9 cellular contexts compared by ENCODE assay signal in the genomic region with DNA sequence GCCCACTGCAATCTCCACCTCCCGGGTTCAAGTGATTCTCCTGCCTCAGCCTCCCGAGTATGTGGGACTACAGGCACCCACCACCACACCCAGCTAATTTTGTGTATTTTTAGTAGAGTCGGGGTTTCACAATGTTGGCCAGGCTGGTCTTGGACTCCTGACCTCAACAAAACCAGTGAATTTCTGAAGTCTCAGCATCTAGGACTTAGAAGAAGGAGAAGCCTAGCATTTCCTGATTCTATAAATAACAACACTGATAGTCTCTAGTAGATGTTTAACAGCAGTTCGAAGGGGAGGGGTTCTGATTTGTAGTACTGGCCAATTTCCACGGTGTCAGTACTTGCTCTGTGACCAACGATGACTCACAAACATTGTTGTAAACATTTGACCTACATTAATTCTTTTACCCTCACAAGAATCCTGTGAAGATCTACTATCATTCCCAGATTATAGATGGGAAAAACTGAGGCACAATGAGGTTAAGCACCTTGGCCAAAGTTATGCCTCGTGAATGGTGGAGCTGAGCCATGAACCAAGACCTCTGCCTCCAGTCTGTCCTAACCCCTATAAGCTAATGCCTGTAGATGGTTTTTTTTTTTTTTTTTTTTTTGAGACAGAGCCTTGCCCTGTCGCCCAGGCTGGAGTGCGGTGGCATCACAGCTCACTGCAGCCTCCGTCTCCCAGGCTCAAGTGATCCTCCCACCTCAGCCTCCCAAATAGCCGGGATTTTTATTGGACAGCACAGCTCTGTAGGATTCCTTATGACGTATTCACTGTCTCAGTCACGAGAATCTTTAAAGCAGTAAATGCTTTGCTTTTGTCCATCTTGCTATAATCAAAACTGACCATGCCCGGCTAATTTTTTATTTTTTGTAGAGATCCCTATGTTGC. TPM values are rescaled to one million over a fixed set of nuclear protein-coding genes. Genes with fewer than 3 reads are reported as not detected.
DNase-seq lines count a peak whose midpoint lies in the region; ATAC-seq and TF ChIP-seq lines count a peak whose summit lies in the region.
"Had no signal": no experiment of that assay in that cellular context is flagged by ENCODE, and none has a peak within 500 bp of the region (broad histone marks: within the 10 kb centered on the region; RNA-seq: fewer than 3 reads in every experiment).

No MANE protein-coding gene starts in this region.

- H3K4me1 ChIP-seq in Panc1 (ENCODE audit: control insufficient read depth, insufficient read depth, low read length), result 0 out of 2 replicates have a peak, but pooled peaks cover 3% of the 10 kb centered on the region
- H3K4me1 ChIP-seq in naive thymus-derived CD4-positive, alpha-beta T cell (ENCODE audit: control insufficient read depth in 2 of 2, insufficient read depth in 2 of 2, low read length in 2 of 2), result peaks cover 10 to 17% of the 10 kb centered on the region in 2 donors

- POLR2A ChIA-PET in Panc1 (lab: Charles Lee), result interaction anchor here (0.6 to 0.7 kb wide), 2 partner anchors 26 to 49 kb away, joined by 10 to 13 read pairs; no protein-coding TSS in a partner anchor
- POLR2A ChIA-PET in naive thymus-derived CD4-positive, alpha-beta T cell (lab: Charles Lee), result interaction anchor here (1.0 to 1.5 kb wide), 4 partner anchors 10 to 24 kb away, joined by 3 to 6 read pairs (median 4); no protein-coding TSS in a partner anchor

- H3K36me3 ChIP-seq in Panc1 (ENCODE audit: control insufficient read depth, insufficient read depth, low read length), result no peaks in the 10 kb centered on the region
- H3K36me3 ChIP-seq in naive thymus-derived CD4-positive, alpha-beta T cell (ENCODE audit: control insufficient read depth in 2 of 3, insufficient read depth in 3 of 3, low read length in 3 of 3), result peaks cover 0 to 26% (median 0%) of the 10 kb centered on the region in 3 experiments

- TF ChIP-seq CTCF in Panc1 (IDR thresholded peaks at IDR 0.05), result no peak

- H3K27me3 ChIP-seq in Panc1 (ENCODE audit: control insufficient read depth, insufficient read depth, low read length), result no peaks in the 10 kb centered on the region
- H3K27me3 ChIP-seq in naive thymus-derived CD4-positive, alpha-beta T cell (ENCODE audit: control insufficient read depth in 2 of 2, insufficient read depth in 2 of 2, low read length in 2 of 2), result no peaks in the 10 kb centered on the region

- H3K4me3 Mint-ChIP-seq in naive thymus-derived CD4-positive, alpha-beta T cell, result peak overlapping the region in 1 of 10 donors; percentile 45

- peaks cover 3 to 45% (median 15%) of the 10 kb centered on the region in 5 donors for H3K36me3 Mint-ChIP-seq in naive thymus-derived CD4-positive, alpha-beta T cell

- H3K27ac Mint-ChIP-seq in naive thymus-derived CD4-positive, alpha-beta T cell, result peak overlapping the region; percentile 21 to 72 (median 65)

- peaks cover 0 to 3% (median 0%) of the 10 kb centered on the region in 11 donors for H3K9me3 Mint-ChIP-seq in naive thymus-derived CD4-positive, alpha-beta T cell

- no peaks in the 10 kb centered on the region for H3K9me3 ChIP-seq in Panc1 (ENCODE audit: control insufficient read depth, insufficient read depth, low read depth, low read length)
- no peaks in the 10 kb centered on the region for H3K9me3 ChIP-seq in naive thymus-derived CD4-positive, alpha-beta T cell (ENCODE audit: control insufficient read depth in 2 of 3, low read length in 3 of 3)

- H3K4me1 Mint-ChIP-seq in naive thymus-derived CD4-positive, alpha-beta T cell, result peaks cover 12 to 50% (median 27%) of the 10 kb centered on the region in 7 donors

- H3K4me3 ChIP-seq in Panc1 (ENCODE audit: low read depth in 2 of 2, low read length in 2 of 2), result no peak overlapping the region
- no peak overlapping the region for H3K4me3 ChIP-seq in naive thymus-derived CD4-positive, alpha-beta T cell (ENCODE audit: low read length)

- no peaks in the 10 kb centered on the region for H3K27me3 Mint-ChIP-seq in naive thymus-derived CD4-positive, alpha-beta T cell

- peak; percentile 57; the same call in 1 of the 2 replicates for ATAC-seq in Panc1
- peak; percentile 56 for ATAC-seq in naive thymus-derived CD4-positive, alpha-beta T cell

- DNase-seq in DMS53 treated with DMSO at 0.1 percent for 48 hours (lab: John Stamatoyannopoulos, UW; ENCODE audit: unreplicated experiment) (peak; percentile 69), Panc1 (ENCODE audit: low read depth, low spot score) (peak; percentile 64), dermis microvascular lymphatic vessel endothelial cell (ENCODE audit: low read depth in 2 of 2) (peak; percentile 74 to 89), DMS 273 (lab: John Stamatoyannopoulos, UW; ENCODE audit: unreplicated experiment) (no peak), NCI-H345 treated with DMSO at 0.1 percent for 48 hours (lab: John Stamatoyannopoulos, UW; ENCODE audit: unreplicated experiment) (no peak)
- DNase-seq in naive thymus-derived CD4-positive, alpha-beta T cell, result no peak
- DNase-seq in stimulated activated CD4-positive, alpha-beta T cell treated with anti-CD3 and anti-CD28 coated beads, Interleukin-2, amount 100 ng/mL, for 24 hours, result no peak
- DNase-seq in effector CD4-positive, alpha-beta T cell, result no peak
- DNase-seq: left cardiac atrium had no signal

- no peak overlapping the region for H3K27ac ChIP-seq in Panc1 (ENCODE audit: low read length)
- H3K27ac ChIP-seq in naive thymus-derived CD4-positive, alpha-beta T cell (ENCODE audit: low read depth, low read length), result peak overlapping the region; percentile 16

- in situ Hi-C loops in Panc1 (cut with HindIII; ENCODE audit: low pct_unique_long_range_greater_than_20kb, low sequenced_read_pairs), result no loop called here

- intact Hi-C loops in Panc1 (cut with micrococcal nuclease; ENCODE audit: unreplicated experiment), result no loop called here
- intact Hi-C loops in naive thymus-derived CD4-positive, alpha-beta T cell (cut with micrococcal nuclease), result loop anchor here (5.0 kb wide), 2 partner anchors 198 to 313 kb away; partner anchors contain the start of genes C12orf43 (in 2 of the 2) and SPPL3 (in 1 of the 2)

- CTCF ChIA-PET in Panc1 (lab: Charles Lee), result no interaction called here
- CTCF ChIA-PET in naive thymus-derived CD4-positive, alpha-beta T cell (lab: Charles Lee), result interaction anchor here (0.6 to 2.7 kb wide), 4 partner anchors 9 to 119 kb away, joined by 3 to 6 read pairs (median 4); no protein-coding TSS in a partner anchor

- no TSS peak for BruUV-seq in Panc1 (replicated peaks; lab: Mats Ljungman, UMichigan)

RNA-seq across cellular contexts. Expression of gene P2RX4, which starts 5.2 kb away (rescaled TPM):
- total RNA-seq in Panc1 (2021; ENCODE audit: unreplicated experiment), result 12.4 TPM
- 20.5 TPM for polyA plus RNA-seq in Panc1 (2012; ENCODE audit: insufficient read length)
- 81.9 and 208 TPM in 2 replicates for total RNA-seq in dermis microvascular lymphatic vessel endothelial cell
- total RNA-seq in naive thymus-derived CD4-positive, alpha-beta T cell, result 10 to 100 TPM; 34.1 to 56.9 (median 40.5) TPM
- 10 to 100 TPM; 42.0 to 42.9 TPM for polyA plus RNA-seq in naive thymus-derived CD4-positive, alpha-beta T cell

Comparison
In these comparisons a context has a peak if more than half of its experiments do, and no peak if none do; other contexts are left out.
1. DNase-seq: peak in DMS53 treated with DMSO at 0.1 percent for 48 hours (single experiment), Panc1 (single experiment) and dermis microvascular lymphatic vessel endothelial cell (2 of 2); none in naive thymus-derived CD4-positive, alpha-beta T cell (0 of 9), DMS 273 (single experiment), NCI-H345 treated with DMSO at 0.1 percent for 48 hours (single experiment), stimulated activated CD4-positive, alpha-beta T cell treated with anti-CD3 and anti-CD28 coated beads, Interleukin-2, amount 100 ng/mL, for 24 hours (0 of 2) and effector CD4-positive, alpha-beta T cell (single experiment).